In the genomic region with DNA sequence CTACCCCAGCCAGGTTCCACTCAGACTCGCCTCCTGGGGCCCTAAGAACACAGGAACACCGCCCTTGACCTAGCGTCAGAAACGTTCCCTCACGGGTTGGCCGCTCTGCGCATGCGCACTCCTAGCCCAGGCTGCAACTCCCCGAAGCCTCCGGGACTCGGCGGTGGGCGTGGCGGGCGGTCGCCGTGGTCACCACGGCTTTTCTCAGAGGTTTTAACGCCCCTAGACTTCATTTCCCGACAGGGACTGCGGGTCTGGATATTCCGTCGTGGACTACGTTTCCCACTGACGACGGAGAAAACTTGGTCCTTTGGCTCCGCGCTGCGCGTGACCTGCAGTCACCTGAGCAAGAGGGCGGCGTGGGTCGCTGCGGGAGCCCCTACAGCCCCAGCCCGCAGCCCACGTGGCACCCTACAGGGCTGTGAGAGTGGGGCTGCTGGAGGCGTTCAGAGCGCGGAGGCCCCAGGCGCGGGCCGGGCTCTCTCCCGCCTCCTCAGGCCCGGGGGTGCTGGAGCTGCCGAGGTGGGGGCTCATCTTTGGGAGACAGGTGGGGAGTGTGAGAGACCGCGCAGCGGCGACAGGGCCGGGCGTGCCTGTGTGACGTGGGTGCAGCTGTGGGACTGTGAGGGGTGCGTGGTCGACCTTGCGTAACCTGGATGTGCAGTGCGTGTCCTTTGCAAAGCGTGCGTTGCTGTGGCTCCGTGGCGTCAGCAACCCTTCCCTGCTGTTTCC, we compare ENCODE assay signal across 8 cellular contexts. TPM values are rescaled to one million over a fixed set of nuclear protein-coding genes. Genes with fewer than 3 reads are reported as not detected.
DNase-seq lines count a peak whose midpoint lies in the region; ATAC-seq and TF ChIP-seq lines count a peak whose summit lies in the region.

No MANE protein-coding gene starts in this region.

- DNase-seq in GM03348 (ENCODE audit: low spot score) (peak; percentile 81), Peyer's patch (peak; percentile 29 to 65 (median 59)), dedifferentiated amniotic fluid mesenchymal stem cell (ENCODE audit: extremely low spot score) (peak; percentile 17), left colon (peak; percentile 65 to 82), NCI-H2196 treated with DMSO at 0.1 percent for 48 hours (lab: John Stamatoyannopoulos, UW; ENCODE audit: unreplicated experiment) (no peak), MV-4-11 (lab: John Stamatoyannopoulos, UW) (no peak), GM20000 (ENCODE audit: low spot score) (no peak)
- DNase-seq in stimulated activated CD4-positive, alpha-beta T cell treated with anti-CD3 and anti-CD28 coated beads, Interleukin-12 subunit alpha, Interleukin-12 subunit beta, amount 100 ng/mL, for 48 hours (ENCODE audit: low read depth in 2 of 3, low spot score in 1 of 3): peak in 2 of 3 donors; percentile 0 to 20

- H3K9me3 ChIP-seq in Peyer's patch: peaks cover 0 to 13% (median 4%) of the 10 kb centered on the region in 4 donors

- H3K4me1 ChIP-seq in Peyer's patch: no peaks in the 10 kb centered on the region

- H3K27ac ChIP-seq in Peyer's patch: no peak overlapping the region

- H3K4me3 ChIP-seq in Peyer's patch: peak overlapping the region; percentile 36 to 58 (median 42)

- no peaks in the 10 kb centered on the region for H3K27me3 ChIP-seq in Peyer's patch

- TF ChIP-seq CTCF in Peyer's patch (IDR thresholded peaks at IDR 0.05) (no peak), GM20000 (IDR thresholded peaks at IDR 0.05; ENCODE audit: extremely low read depth, missing control alignments) (no peak)

- TF ChIP-seq POLR2A in Peyer's patch (IDR thresholded peaks at IDR 0.05): no peak

- peak; percentile 77 for ATAC-seq in left colon

- H3K36me3 ChIP-seq in Peyer's patch: peaks cover 0 to 1% (median 0%) of the 10 kb centered on the region in 3 donors

- intact Hi-C loops in left colon (cut with DNase I, micrococcal nuclease): no loop called here

RNA-seq across cellular contexts. Expression of a gene that starts 38.0 kb away (rescaled TPM):
- 10 to 100 TPM in 1 of 4 donors, 1 to 10 TPM in 3; 4.6 to 29.7 (median 8.0) TPM for total RNA-seq in Peyer's patch
- total RNA-seq in left colon: 1 to 10 TPM; 6.0 to 7.4 TPM

Comparison
In these comparisons a context has a peak if more than half of its experiments do, and no peak if none do; other contexts are left out.
1. DNase-seq: peak in GM03348 (single experiment), Peyer's patch (3 of 3), dedifferentiated amniotic fluid mesenchymal stem cell (single experiment), left colon (2 of 2) and stimulated activated CD4-positive, alpha-beta T cell treated with anti-CD3 and anti-CD28 coated beads, Interleukin-12 subunit alpha, Interleukin-12 subunit beta, amount 100 ng/mL, for 48 hours (2 of 3); none in NCI-H2196 treated with DMSO at 0.1 percent for 48 hours (single experiment), MV-4-11 (single experiment) and GM20000 (single experiment).